In genomic region chr18:7459851-7460774, GRCh38 we compare ENCODE assay signal across 1 cellular context.
A peak's percentile ranks its signal among the peaks of the same experiment; 100 is the strongest.
TF ChIP-seq lines count a peak whose summit lies in the region.

No MANE protein-coding gene starts in this region.

TF ChIP-seq in HEK293, 187 proteins besides CTCF, POLR2A, EP300 and RAD21 (continued from another document):
- TF ChIP-seq ZNF629 (tag by site-specific recombination; IDR thresholded peaks at IDR 0.05) (no peak), ZNF133 (tag by site-specific recombination; IDR thresholded peaks at IDR 0.05) (no peak), ZNF311 (tag by site-specific recombination; IDR thresholded peaks at IDR 0.05; ENCODE audit: borderline replicate concordance) (no peak), SCRT1 (tag by site-specific recombination; IDR thresholded peaks at IDR 0.05; ENCODE audit: borderline replicate concordance) (peak; percentile 46; the same call in 1 of the 2 replicates), ZNF645 (tag by site-specific recombination; IDR thresholded peaks at IDR 0.05) (no peak)
